ENCODE assay signal across 9 cellular contexts in genomic region chr2:63843093-63843492, GRCh38. TPM values are rescaled to one million over a fixed set of nuclear protein-coding genes. Genes with fewer than 3 reads are reported as not detected.
DNase-seq lines count a peak whose midpoint lies in the region; ATAC-seq and TF ChIP-seq lines count a peak whose summit lies in the region.
"Had no signal": no experiment of that assay in that cellular context is flagged by ENCODE, and none has a peak within 500 bp of the region (broad histone marks: within the 10 kb centered on the region; RNA-seq: fewer than 3 reads in every experiment).

No MANE protein-coding gene starts in this region.

- H3K27ac ChIP-seq in left ventricle myocardium inferior (replicated peaks) (peak overlapping the region; percentile 97), breast epithelium (peak overlapping the region; percentile 89 to 98), mesendoderm (ENCODE audit: low read depth, low read length) (no peak overlapping the region), uterus (peak overlapping the region; percentile 97 to 98)

- H3K79me1 ChIP-seq in mesendoderm (ENCODE audit: low read length), result no peaks in the 10 kb centered on the region

- no CpG with 5 or more reads among the region's 8 CpGs for WGBS in mesendoderm (ENCODE audit: extremely low coverage, insufficient coverage, low lambda C conversion rate)

- peak overlapping the region; percentile 92 for H3K56ac ChIP-seq in mesendoderm (ENCODE audit: low read length)

- H3K4me1 ChIP-seq in left ventricle myocardium inferior, result peaks cover 75% of the 10 kb centered on the region
- H3K4me1 ChIP-seq in breast epithelium, result no peaks in the 10 kb centered on the region
- peaks cover 2% of the 10 kb centered on the region for H3K4me1 ChIP-seq in mesendoderm (ENCODE audit: control insufficient read depth, low read depth, low read length)
- H3K4me1 ChIP-seq in uterus, result no peaks in the 10 kb centered on the region

- no peak for DNase-seq in left ventricle myocardium inferior
- DNase-seq in Right ventricle myocardium inferior (ENCODE audit: missing footprints), result no peak
- no peak for DNase-seq in breast epithelium (ENCODE audit: low spot score in 2 of 2)
- DNase-seq in mesendoderm, result no peak
- DNase-seq in uterus, result no peak
- DNase-seq in AML-193 (lab: John Stamatoyannopoulos, UW), result no peak
- DNase-seq: T-helper 9 cell had no signal

- H2BK15ac ChIP-seq in mesendoderm (replicated peaks; ENCODE audit: low read depth), result no peak overlapping the region

- no peak overlapping the region for H2BK120ac ChIP-seq in mesendoderm (ENCODE audit: low read depth, low read length)

- TF ChIP-seq CTCF in left ventricle myocardium inferior (IDR thresholded peaks at IDR 0.05; ENCODE audit: borderline replicate concordance) (no peak), breast epithelium (IDR thresholded peaks at IDR 0.05) (no peak), uterus (IDR thresholded peaks at IDR 0.05) (no peak)

- no peak overlapping the region for H4K5ac ChIP-seq in mesendoderm (ENCODE audit: low read length)

- H2AK5ac ChIP-seq in mesendoderm (ENCODE audit: low read length), result no peak overlapping the region

- H3K27me3 ChIP-seq in left ventricle myocardium inferior (ENCODE audit: low read depth), result no peaks in the 10 kb centered on the region
- H3K27me3 ChIP-seq in breast epithelium, result no peaks in the 10 kb centered on the region
- H3K27me3 ChIP-seq in mesendoderm (ENCODE audit: insufficient read depth, low read length, poor library complexity), result no peaks in the 10 kb centered on the region
- H3K27me3 ChIP-seq in uterus, result no peaks in the 10 kb centered on the region

- intact Hi-C loops in left ventricle myocardium inferior (cut with micrococcal nuclease) (loop anchor here (10.0 kb wide), 1 partner anchor 148 kb away; no protein-coding TSS in a partner anchor), Right ventricle myocardium inferior (cut with DNase I) (loop anchor here (5.0 kb wide), 3 partner anchors 34 to 256 kb away; partner anchors contain the start of genes MDH1 and WDPCP), breast epithelium (cut with DNase I; ENCODE audit: low total_unique reads) (no loop called here), uterus (cut with DNase I; ENCODE audit: low total_unique reads) (no loop called here)

- H3K79me2 ChIP-seq in mesendoderm (ENCODE audit: control insufficient read depth, insufficient read depth, low read length), result peaks cover 52% of the 10 kb centered on the region

- peak overlapping the region; percentile 64 for H3K4me2 ChIP-seq in mesendoderm (ENCODE audit: low read length)

- no peak overlapping the region for H2BK5ac ChIP-seq in mesendoderm (ENCODE audit: low read length)

- H3K9ac ChIP-seq in mesendoderm (ENCODE audit: low read length), result peak overlapping the region; percentile 94

- H3K4me3 ChIP-seq in left ventricle myocardium inferior, result peak overlapping the region; percentile 85
- peak overlapping the region; percentile 79 to 92 (median 88) for H3K4me3 ChIP-seq in breast epithelium
- H3K4me3 ChIP-seq in mesendoderm (ENCODE audit: low read length), result peak overlapping the region; percentile 93
- peak overlapping the region; percentile 78 to 99 for H3K4me3 ChIP-seq in uterus

- H3K9me3 ChIP-seq in left ventricle myocardium inferior (replicated peaks), result no peaks in the 10 kb centered on the region
- H3K9me3 ChIP-seq in breast epithelium, result no peaks in the 10 kb centered on the region
- no peaks in the 10 kb centered on the region for H3K9me3 ChIP-seq in uterus

- H3K18ac ChIP-seq in mesendoderm (ENCODE audit: low read length), result no peak overlapping the region

- ATAC-seq in Right ventricle myocardium inferior (no peak), GM19351 (IDR thresholded peaks at IDR 0.05; ENCODE audit: unreplicated experiment) (no peak), GM19452 (IDR thresholded peaks at IDR 0.05; ENCODE audit: unreplicated experiment) (no peak)

- H3K36me3 ChIP-seq in left ventricle myocardium inferior (no peaks in the 10 kb centered on the region), breast epithelium (no peaks in the 10 kb centered on the region), mesendoderm (ENCODE audit: control insufficient read depth, insufficient read depth, low read length) (no peaks in the 10 kb centered on the region), uterus (no peaks in the 10 kb centered on the region)

- no peak overlapping the region for H3K23ac ChIP-seq in mesendoderm (ENCODE audit: low read length)

- no peak overlapping the region for H3K4ac ChIP-seq in mesendoderm (ENCODE audit: low read depth, low read length)

- no peak for TF ChIP-seq POLR2A in breast epithelium (IDR thresholded peaks at IDR 0.05)
- no peak for TF ChIP-seq POLR2A in uterus (IDR thresholded peaks at IDR 0.05)

- no peak overlapping the region for H4K8ac ChIP-seq in mesendoderm (ENCODE audit: low read depth, low read length)

RNA-seq across cellular contexts. Expression of gene UGP2, which starts 1.4 kb away (rescaled TPM):
- total RNA-seq in left ventricle myocardium inferior (394 TPM), Right ventricle myocardium inferior (363 TPM), breast epithelium (100 to 1,000 TPM; 147 to 337 (median 204) TPM), uterus (100 to 1,000 TPM in 2 of 4 donors, 10 to 100 TPM in 2; 90.7 to 181 (median 106) TPM)
- polyA plus RNA-seq in mesendoderm (2013, experiment 1 of 2), result 361 TPM
- polyA plus RNA-seq in mesendoderm (2013, experiment 2 of 2), result 376 TPM

Comparison
In these comparisons a context has a peak if more than half of its experiments do, and no peak if none do; other contexts are left out.
1. intact Hi-C loops: an anchor here in left ventricle myocardium inferior (10.0 kb wide) and Right ventricle myocardium inferior (5.0 kb wide); none called in breast epithelium and uterus.